ENCODE assay signal across 1 cellular context in genomic region chr13:97223711-97224461, GRCh38.
TF ChIP-seq lines count a peak whose summit lies in the region.

No MANE protein-coding gene starts in this region.

TF ChIP-seq in IMR-90, 13 proteins besides CTCF, POLR2A, EP300 and RAD21 (continued from another document):
- TF ChIP-seq ELK1 (IDR thresholded peaks at IDR 0.05; ENCODE audit: borderline replicate concordance, low read depth, low read length) (no peak), MAFK (IDR thresholded peaks at IDR 0.05; ENCODE audit: low read depth, low read length) (0 out of 2 replicates have a peak, but pooled peaks have one; percentile 22), NFE2L2 (IDR thresholded peaks at IDR 0.05; ENCODE audit: low read depth, low read length) (no peak), SMC3 (IDR thresholded peaks at IDR 0.05; ENCODE audit: low read depth, low read length) (no peak), CHD1 (IDR thresholded peaks at IDR 0.05; ENCODE audit: low read depth, low read length) (no peak), MXI1 (IDR thresholded peaks at IDR 0.05; ENCODE audit: borderline replicate concordance, low read depth, low read length) (peak; percentile 25; the same call in 1 of the 2 replicates), MAZ (IDR thresholded peaks at IDR 0.05; ENCODE audit: borderline replicate concordance, low read depth, low read length) (no peak), BHLHE40 (IDR thresholded peaks at IDR 0.05; ENCODE audit: low read depth, low read length) (no peak), CEBPB (IDR thresholded peaks at IDR 0.05; ENCODE audit: low read depth, low read length) (peak; percentile 34; the same call in 1 of the 2 replicates)
TF ChIP-seq in IMR-90: peak in this region for 3.
